10 cellular contexts compared by ENCODE assay signal in the genomic region with DNA sequence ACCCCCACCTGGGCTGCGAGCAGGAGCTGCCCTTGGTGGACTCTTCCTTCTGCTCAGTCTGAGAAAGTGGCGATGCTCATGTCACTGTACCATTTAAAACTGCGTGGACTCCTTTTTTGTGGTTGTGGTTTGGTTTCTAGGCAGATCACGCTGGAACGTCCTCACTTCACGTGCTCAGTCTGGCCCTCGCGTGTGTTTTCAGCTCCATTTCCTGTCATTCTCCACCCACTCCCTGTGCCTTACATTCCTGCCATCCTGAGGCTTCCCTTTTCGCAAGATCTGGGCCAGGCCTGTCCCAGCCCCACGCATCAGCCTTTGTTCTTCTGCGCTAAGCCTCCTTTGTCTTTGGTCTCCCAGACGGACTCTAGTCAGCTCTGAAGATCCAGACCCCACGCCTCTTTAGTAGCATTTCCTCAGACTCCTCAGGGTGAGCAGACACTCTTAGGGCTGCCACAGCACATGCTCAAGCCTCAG.
A peak's percentile ranks its signal among the peaks of the same experiment; 100 is the strongest.
DNase-seq lines count a peak whose midpoint lies in the region; ATAC-seq and TF ChIP-seq lines count a peak whose summit lies in the region.
"Had no signal": no experiment of that assay in that cellular context is flagged by ENCODE, and none has a peak within 500 bp of the region (broad histone marks: within the 10 kb centered on the region; RNA-seq: fewer than 3 reads in every experiment).

No MANE protein-coding gene starts in this region.

- H3K27me3 ChIP-seq in CD8-positive, alpha-beta T cell (ENCODE audit: insufficient read depth, low read length) = no peaks in the 10 kb centered on the region
- H3K27me3 ChIP-seq in naive thymus-derived CD4-positive, alpha-beta T cell (ENCODE audit: control insufficient read depth in 2 of 2, insufficient read depth in 2 of 2, low read length in 2 of 2) = no peaks in the 10 kb centered on the region
- no peaks in the 10 kb centered on the region for H3K27me3 ChIP-seq in suprapubic skin

- no peaks in the 10 kb centered on the region for H3K9me3 ChIP-seq in CD8-positive, alpha-beta T cell (ENCODE audit: low read length)
- no peaks in the 10 kb centered on the region for H3K9me3 ChIP-seq in naive thymus-derived CD4-positive, alpha-beta T cell (ENCODE audit: control insufficient read depth in 2 of 3, low read length in 3 of 3)
- no peaks in the 10 kb centered on the region for H3K9me3 ChIP-seq in suprapubic skin

- POLR2A ChIA-PET in CD8-positive, alpha-beta T cell (lab: Charles Lee) = interaction anchor here (1.0 to 1.5 kb wide), 2 partner anchors 14 to 372 kb away, joined by 3 to 7 read pairs; no protein-coding TSS in a partner anchor
- POLR2A ChIA-PET in naive thymus-derived CD4-positive, alpha-beta T cell (lab: Charles Lee) = interaction anchor here (0.7 to 1.8 kb wide), 3 partner anchors 24 to 110 kb away, joined by 3 to 7 read pairs (median 4); no protein-coding TSS in a partner anchor

- no peaks in the 10 kb centered on the region for H3K9me3 Mint-ChIP-seq in CD8-positive, alpha-beta T cell
- H3K9me3 Mint-ChIP-seq in naive thymus-derived CD4-positive, alpha-beta T cell = peaks cover 0 to 3% (median 0%) of the 10 kb centered on the region in 11 donors

- H3K27ac ChIP-seq in CD8-positive, alpha-beta T cell (ENCODE audit: low read depth, low read length) = peak overlapping the region; percentile 22
- H3K27ac ChIP-seq in naive thymus-derived CD4-positive, alpha-beta T cell (ENCODE audit: low read depth, low read length) = peak overlapping the region; percentile 65
- no peak overlapping the region for H3K27ac ChIP-seq in suprapubic skin

- peak; percentile 73 for ATAC-seq in CD8-positive, alpha-beta T cell
- ATAC-seq in naive thymus-derived CD4-positive, alpha-beta T cell = peak; percentile 80
- ATAC-seq in GM19395 (IDR thresholded peaks at IDR 0.05; ENCODE audit: unreplicated experiment) = no peak
- no peak for ATAC-seq in HG03378 (IDR thresholded peaks at IDR 0.05; ENCODE audit: unreplicated experiment)

- intact Hi-C loops in CD8-positive, alpha-beta T cell (cut with DNase I, micrococcal nuclease) = no loop called here
- intact Hi-C loops in naive thymus-derived CD4-positive, alpha-beta T cell (cut with micrococcal nuclease) = loop anchor here in 1 of 2 donors (5.0 to 10.0 kb wide), 2 partner anchors 43 to 96 kb away; no protein-coding TSS in a partner anchor

- CTCF ChIA-PET in CD8-positive, alpha-beta T cell (lab: Charles Lee) = no interaction called here
- CTCF ChIA-PET in naive thymus-derived CD4-positive, alpha-beta T cell (lab: Charles Lee) = no interaction called here

- no peaks in the 10 kb centered on the region for H3K36me3 ChIP-seq in CD8-positive, alpha-beta T cell (ENCODE audit: insufficient read depth, low read length)
- H3K36me3 ChIP-seq in naive thymus-derived CD4-positive, alpha-beta T cell (ENCODE audit: control insufficient read depth in 2 of 3, insufficient read depth in 3 of 3, low read length in 3 of 3) = peaks cover 0 to 22% (median 0%) of the 10 kb centered on the region in 3 experiments
- H3K36me3 ChIP-seq in suprapubic skin = peaks cover 34% of the 10 kb centered on the region

- H3K36me3 Mint-ChIP-seq in CD8-positive, alpha-beta T cell = peaks cover 38% of the 10 kb centered on the region
- H3K36me3 Mint-ChIP-seq in naive thymus-derived CD4-positive, alpha-beta T cell = peaks cover 0 to 28% (median 19%) of the 10 kb centered on the region in 5 donors

- no peak for TF ChIP-seq EP300 in suprapubic skin (IDR thresholded peaks at IDR 0.05)

- H3K4me1 Mint-ChIP-seq in CD8-positive, alpha-beta T cell (ENCODE audit: low read depth) = peaks cover 29% of the 10 kb centered on the region
- H3K4me1 Mint-ChIP-seq in naive thymus-derived CD4-positive, alpha-beta T cell = peaks cover 12 to 46% (median 33%) of the 10 kb centered on the region in 7 donors

- WGBS in suprapubic skin = 64% methylated on average over 13 of the region's 13 CpGs

- peak overlapping the region; percentile 88 for H3K27ac Mint-ChIP-seq in CD8-positive, alpha-beta T cell
- H3K27ac Mint-ChIP-seq in naive thymus-derived CD4-positive, alpha-beta T cell = peak overlapping the region; percentile 43 to 97 (median 95)

- no peaks in the 10 kb centered on the region for H3K27me3 Mint-ChIP-seq in CD8-positive, alpha-beta T cell (ENCODE audit: low read depth)
- no peaks in the 10 kb centered on the region for H3K27me3 Mint-ChIP-seq in naive thymus-derived CD4-positive, alpha-beta T cell

- H3K4me3 Mint-ChIP-seq in CD8-positive, alpha-beta T cell = peak overlapping the region; percentile 13
- H3K4me3 Mint-ChIP-seq in naive thymus-derived CD4-positive, alpha-beta T cell = peak overlapping the region; percentile 49 to 83 (median 68)

- H3K4me3 ChIP-seq in CD8-positive, alpha-beta T cell (ENCODE audit: low read depth, low read length) = peak overlapping the region; percentile 8
- H3K4me3 ChIP-seq in naive thymus-derived CD4-positive, alpha-beta T cell (ENCODE audit: low read length) = no peak overlapping the region
- H3K4me3 ChIP-seq in suprapubic skin = no peak overlapping the region
- H3K4me3 ChIP-seq: lung had no signal

- DNase-seq in CD8-positive, alpha-beta T cell = peak in 3 of 7 experiments; percentile 15 to 62 (median 30)
- peak; percentile 42 for DNase-seq in LHCN-M2 (ENCODE audit: low read depth)
- DNase-seq in astrocyte of the hippocampus (ENCODE audit: low read depth, low spot score) = peak; percentile 47
- peak in 7 of 9 donors; percentile 28 to 72 (median 61) for DNase-seq in naive thymus-derived CD4-positive, alpha-beta T cell
- DNase-seq in suprapubic skin (ENCODE audit: low spot score in 2 of 2) = no peak
- DNase-seq in medulla oblongata (ENCODE audit: extremely low spot score) = no peak
- DNase-seq: NK-92 treated with Interleukin-12 subunit alpha and Interleukin-12 subunit beta, amount 100 ng/mL, for 24 hours had no signal

- peaks cover 26% of the 10 kb centered on the region for H3K4me1 ChIP-seq in CD8-positive, alpha-beta T cell (ENCODE audit: insufficient read depth, low read length)
- H3K4me1 ChIP-seq in naive thymus-derived CD4-positive, alpha-beta T cell (ENCODE audit: control insufficient read depth in 2 of 2, insufficient read depth in 2 of 2, low read length in 2 of 2) = peaks cover 0 to 23% of the 10 kb centered on the region in 2 donors
- no peaks in the 10 kb centered on the region for H3K4me1 ChIP-seq in suprapubic skin

- no peak for TF ChIP-seq CTCF in CD8-positive, alpha-beta T cell (IDR thresholded peaks at IDR 0.05)
- no peak for TF ChIP-seq CTCF in suprapubic skin (IDR thresholded peaks at IDR 0.05)

- TF ChIP-seq POLR2A in suprapubic skin (IDR thresholded peaks at IDR 0.05) = no peak

Comparison
In these comparisons a context has a peak if more than half of its experiments do, and no peak if none do; other contexts are left out.
1. ATAC-seq: peak in CD8-positive, alpha-beta T cell (single experiment) and naive thymus-derived CD4-positive, alpha-beta T cell (single experiment); none in GM19395 (single experiment) and HG03378 (single experiment).
2. DNase-seq: peak in LHCN-M2 (single experiment), astrocyte of the hippocampus (single experiment) and naive thymus-derived CD4-positive, alpha-beta T cell (7 of 9); none in suprapubic skin (0 of 2) and medulla oblongata (single experiment).